Comparison of ENCODE assay signal across 16 cellular contexts in genomic region chr2:120094795-120095194, GRCh38.
DNase-seq lines count a peak whose midpoint lies in the region; ATAC-seq, FAIRE-seq and TF ChIP-seq lines count a peak whose summit lies in the region.
"Had no signal": no experiment of that assay in that cellular context is flagged by ENCODE, and none has a peak within 500 bp of the region (broad histone marks: within the 10 kb centered on the region; RNA-seq: fewer than 3 reads in every experiment).

No MANE protein-coding gene starts in this region.

- ATAC-seq in PC-3 = peak; percentile 88
- no peak for ATAC-seq in lower lobe of right lung

- H3K9me3 ChIP-seq in PC-3 (ENCODE audit: low read length) = no peaks in the 10 kb centered on the region
- H3K9me3 ChIP-seq in endothelial cell of umbilical vein (replicated peaks; ENCODE audit: control insufficient read depth, insufficient read depth, low read length) = no peaks in the 10 kb centered on the region
- no peaks in the 10 kb centered on the region for H3K9me3 ChIP-seq in lower lobe of right lung
- H3K9me3 ChIP-seq: BLaER1 treated with 17β-estradiol and CSF1 and Interleukin-3, amounts not matched to agents 10 nM and 100 nM; HAP-1 had no signal

- no peak for TF ChIP-seq CTCF in PC-3 (conservative IDR thresholded peaks at IDR 0.05; ENCODE audit: low read depth, low read length)
- no peak for TF ChIP-seq CTCF in endothelial cell of umbilical vein (IDR thresholded peaks at IDR 0.05; ENCODE audit: extremely low read depth in 1 of 2, insufficient read depth in 1 of 2, low read depth in 1 of 2, low read length in 2 of 2)
- TF ChIP-seq CTCF in lower lobe of right lung (IDR thresholded peaks at IDR 0.05) = no peak

- no peak for FAIRE-seq in endothelial cell of umbilical vein (lab: Jason Lieb, UNC)

- dilution Hi-C loops in endothelial cell of umbilical vein (cut with MboI; ENCODE audit: extremely low pct_ligation_motif_present, low sequenced_read_pairs) = no loop called here

- H3K27me3 ChIP-seq in PC-3 (ENCODE audit: low read length) (no peaks in the 10 kb centered on the region), endothelial cell of umbilical vein (ENCODE audit: control insufficient read depth in 2 of 2, insufficient read depth in 2 of 2, low read length in 2 of 2) (no peaks in the 10 kb centered on the region), lower lobe of right lung (ENCODE audit: low read depth) (no peaks in the 10 kb centered on the region)
- H3K27me3 ChIP-seq: BLaER1 treated with 17β-estradiol and CSF1 and Interleukin-3, amounts not matched to agents 10 nM and 100 nM had no signal

- POLR2A ChIA-PET in PC-3 (lab: Charles Lee; ENCODE audit: unreplicated experiment) = no interaction called here
- POLR2A ChIA-PET in endothelial cell of umbilical vein (lab: Charles Lee) = no interaction called here

- intact Hi-C loops in PC-3 (cut with micrococcal nuclease) (no loop called here), endothelial cell of umbilical vein (cut with micrococcal nuclease) (no loop called here), lower lobe of right lung (cut with DNase I) (no loop called here)

- BruUV-seq in PC-3 (replicated peaks; lab: Mats Ljungman, UMichigan) = no TSS peak
- no TSS peak for BruUV-seq in endothelial cell of umbilical vein (replicated peaks; lab: Mats Ljungman, UMichigan)

- H3K79me2 ChIP-seq in PC-3 (ENCODE audit: low read length) = no peaks in the 10 kb centered on the region
- H3K79me2 ChIP-seq in endothelial cell of umbilical vein (ENCODE audit: control insufficient read depth, insufficient read depth, low read length) = no peaks in the 10 kb centered on the region

- no peaks in the 10 kb centered on the region for H3K9me2 ChIP-seq in PC-3 (replicated peaks; ENCODE audit: low read length)

- CTCF ChIA-PET in PC-3 (lab: Charles Lee) = no interaction called here
- CTCF ChIA-PET in endothelial cell of umbilical vein (lab: Charles Lee) = interaction anchor here (1.0 kb wide), 1 partner anchor 80 kb away, joined by 3 read pairs; no protein-coding TSS in a partner anchor

- H4K20me1 ChIP-seq in PC-3 (ENCODE audit: low read length) (no peaks in the 10 kb centered on the region), endothelial cell of umbilical vein (replicated peaks; ENCODE audit: control insufficient read depth, extremely low read depth, insufficient read depth, low read length) (no peaks in the 10 kb centered on the region)

- H3K9me1 ChIP-seq in endothelial cell of umbilical vein (replicated peaks; ENCODE audit: control insufficient read depth, extremely low read depth, insufficient read depth, low read length) = no peaks in the 10 kb centered on the region

- no peak for TF ChIP-seq POLR2A in endothelial cell of umbilical vein (IDR thresholded peaks at IDR 0.05; ENCODE audit: low read depth, low read length)

- H3K4me2 ChIP-seq in PC-3 (ENCODE audit: low read length) (0 out of 2 replicates have a peak overlapping the region, but pooled peaks have one; percentile 12), endothelial cell of umbilical vein (ENCODE audit: insufficient read depth, low read length) (no peak overlapping the region)
- H3K4me2 ChIP-seq: BLaER1 treated with 17β-estradiol and CSF1 and Interleukin-3, amounts not matched to agents 10 nM and 100 nM had no signal

- H3F3A ChIP-seq in PC-3 (ENCODE audit: low read length, unreplicated experiment) = no peaks in the 10 kb centered on the region

- no peak overlapping the region for H2AFZ ChIP-seq in PC-3 (ENCODE audit: low read length)
- H2AFZ ChIP-seq in endothelial cell of umbilical vein (ENCODE audit: low read depth, low read length) = no peak overlapping the region

- H3K4me1 ChIP-seq in PC-3 (ENCODE audit: insufficient read depth, low read length) (peaks cover 9% of the 10 kb centered on the region), endothelial cell of umbilical vein (ENCODE audit: control insufficient read depth, extremely low read depth, insufficient read depth, low read length) (no peaks in the 10 kb centered on the region), lower lobe of right lung (no peaks in the 10 kb centered on the region)
- H3K4me1 ChIP-seq: BLaER1 treated with 17β-estradiol and CSF1 and Interleukin-3, amounts not matched to agents 10 nM and 100 nM; HAP-1 had no signal

- peak; percentile 24 for DNase-seq in ELR (ENCODE audit: low read depth)
- DNase-seq in PC-3 = peak; percentile 50
- DNase-seq in endothelial cell of umbilical vein (ENCODE audit: low read depth, low spot score) = no peak
- peak; percentile 7 for DNase-seq in renal cortical epithelial cell (ENCODE audit: low read depth)
- DNase-seq in lower lobe of right lung = no peak
- no peak for DNase-seq in NCI-H1105 (lab: John Stamatoyannopoulos, UW)
- DNase-seq in NOMO-1 treated with DMSO at 0.1 percent for 48 hours (lab: John Stamatoyannopoulos, UW; ENCODE audit: unreplicated experiment) = no peak
- no peak for DNase-seq in kidney glomerular epithelial cell (lab: John Stamatoyannopoulos, UW)
- DNase-seq: ACHN; Calu3; CD4-positive, CD25-positive, alpha-beta regulatory T cell; DMS 273 treated with DMSO at 0.1 percent for 48 hours; GF-D8; GOT3 had no signal

- H3K36me3 ChIP-seq in PC-3 (ENCODE audit: low read depth, low read length) (no peaks in the 10 kb centered on the region), endothelial cell of umbilical vein (ENCODE audit: control insufficient read depth in 2 of 2, extremely low read depth in 1 of 2, insufficient read depth in 2 of 2, low read length in 2 of 2) (no peaks in the 10 kb centered on the region), lower lobe of right lung (no peaks in the 10 kb centered on the region)

- H3K27ac ChIP-seq in PC-3 (ENCODE audit: low read length) (no peak overlapping the region), endothelial cell of umbilical vein (ENCODE audit: insufficient read depth, low read depth, low read length) (no peak overlapping the region), lower lobe of right lung (no peak overlapping the region)
- H3K27ac ChIP-seq: BLaER1 treated with 17β-estradiol and CSF1 and Interleukin-3, amounts not matched to agents 10 nM and 100 nM had no signal

- no peak overlapping the region for H3K9ac ChIP-seq in PC-3 (ENCODE audit: low read length)
- no peak overlapping the region for H3K9ac ChIP-seq in endothelial cell of umbilical vein (replicated peaks; ENCODE audit: extremely low read depth, insufficient read depth, low read length)
- H3K9ac ChIP-seq: BLaER1 treated with 17β-estradiol and CSF1 and Interleukin-3, amounts not matched to agents 10 nM and 100 nM had no signal

- H3K4me3 ChIP-seq in PC-3 (ENCODE audit: low read length) (no peak overlapping the region), endothelial cell of umbilical vein (replicated peaks in 1 of 3; ENCODE audit: insufficient read depth in 1 of 3, low read depth in 1 of 3, low read length in 3 of 3) (no peak overlapping the region), lower lobe of right lung (no peak overlapping the region)
- H3K4me3 ChIP-seq: BLaER1 treated with 17β-estradiol and CSF1 and Interleukin-3, amounts not matched to agents 10 nM and 100 nM; HAP-1 had no signal

TF ChIP-seq in endothelial cell of umbilical vein, 7 proteins besides CTCF, POLR2A, EP300 and RAD21:
- no peak for TF ChIP-seq JUN (IDR thresholded peaks at IDR 0.05; ENCODE audit: borderline replicate concordance, insufficient read depth, insufficient read length, low read depth)
- TF ChIP-seq POLR2AphosphoS5 (IDR thresholded peaks at IDR 0.05; ENCODE audit: insufficient read depth, low read depth, low read length) = no peak
- TF ChIP-seq FOS (IDR thresholded peaks at IDR 0.05; ENCODE audit: borderline replicate concordance, insufficient read depth, low read length) = peak; percentile 25
- TF ChIP-seq MYC (IDR thresholded peaks at IDR 0.05; ENCODE audit: low read depth, low read length) = no peak
- TF ChIP-seq EZH2 (IDR thresholded peaks at IDR 0.05; ENCODE audit: borderline replicate concordance, low read depth, low read length, severe bottlenecking) = no peak
- no peak for TF ChIP-seq GATA2 (IDR thresholded peaks at IDR 0.05; ENCODE audit: insufficient read depth, insufficient read length, low read depth, low read length)
- TF ChIP-seq MAX (IDR thresholded peaks at IDR 0.05; ENCODE audit: insufficient read depth, insufficient read length) = no peak
TF ChIP-seq in endothelial cell of umbilical vein: peak in this region for 1.

Comparison
In these comparisons a context has a peak if more than half of its experiments do, and no peak if none do; other contexts are left out.
1. DNase-seq: peak in ELR (single experiment), PC-3 (single experiment) and renal cortical epithelial cell (single experiment); none in endothelial cell of umbilical vein (single experiment), lower lobe of right lung (single experiment), NCI-H1105 (single experiment), NOMO-1 treated with DMSO at 0.1 percent for 48 hours (single experiment) and kidney glomerular epithelial cell (single experiment).